ENCODE assay signal across 23 cellular contexts in genomic region chr19:41695745-41696144, GRCh38. TPM values are rescaled to one million over a fixed set of nuclear protein-coding genes. Genes with fewer than 3 reads are reported as not detected.
DNase-seq lines count a peak whose midpoint lies in the region; ATAC-seq and TF ChIP-seq lines count a peak whose summit lies in the region.
"Had no signal": no experiment of that assay in that cellular context is flagged by ENCODE, and none has a peak within 500 bp of the region (broad histone marks: within the 10 kb centered on the region; RNA-seq: fewer than 3 reads in every experiment).

No MANE protein-coding gene starts in this region.

- peaks cover 5% of the 10 kb centered on the region for H3K27me3 Mint-ChIP-seq in endodermal cell (ENCODE audit: insufficient read depth)

- no peak overlapping the region for H3K4me3 Mint-ChIP-seq in endodermal cell
- H3K4me3 Mint-ChIP-seq: HFFc6 had no signal

- 73% methylated on average over 2 of the region's 2 CpGs; no CpG with 5 or more reads in 1 of the 2 experiments for WGBS in endodermal cell (ENCODE audit: insufficient coverage in 1 of 2, insufficient read length in 1 of 2), 2 experiments
- 67 to 93% methylated on average over 2 of the region's 2 CpGs for WGBS in sigmoid colon, 2 donors

- no peaks in the 10 kb centered on the region for H3K36me3 ChIP-seq in endodermal cell (ENCODE audit: control insufficient read depth, insufficient read depth, low read length)
- no peaks in the 10 kb centered on the region for H3K36me3 ChIP-seq in sigmoid colon
- H3K36me3 ChIP-seq: HAP-1, MG63, SJSA1 had no signal

- TF ChIP-seq EP300 in sigmoid colon (IDR thresholded peaks at IDR 0.05) = no peak

- H3K27ac ChIP-seq in endodermal cell (ENCODE audit: low read depth, low read length) = no peak overlapping the region
- H3K27ac ChIP-seq in sigmoid colon = no peak overlapping the region
- H3K27ac ChIP-seq: GM23248, SJSA1 had no signal

- H3K9ac ChIP-seq in endodermal cell (ENCODE audit: extremely low read depth, low read length, poor library complexity, severe bottlenecking) = no peak overlapping the region
- H3K9ac ChIP-seq: GM23248 had no signal

- H3K4me1 ChIP-seq in endodermal cell (ENCODE audit: control insufficient read depth, insufficient read depth, low read length) (no peaks in the 10 kb centered on the region), sigmoid colon (no peaks in the 10 kb centered on the region)
- H3K4me1 ChIP-seq: HAP-1, SJSA1 had no signal

- peak; percentile 38 for DNase-seq in activated effector memory CD4-positive, alpha-beta T cell treated with anti-CD3 and anti-CD28 coated beads, Interleukin-2, amount 50 U/mL, for 16 hours
- no peak for DNase-seq in activated effector memory CD4-positive, alpha-beta T cell treated with Interleukin-2 at 50 U/mL for 16 hours
- peak; percentile 36 for DNase-seq in endodermal cell
- peak; percentile 43 for DNase-seq in sigmoid colon
- DNase-seq in NCI-H345 (lab: John Stamatoyannopoulos, UW) = no peak
- DNase-seq in medulla oblongata (ENCODE audit: extremely low spot score) = no peak
- DNase-seq: HFFc6; MG63; NCI-H1105 treated with DMSO at 0.1 percent for 48 hours; NCI-H2029; NCI-H446 treated with DMSO at 0.1 percent for 48 hours; NCI-H526; NCI-H82; NK-92 treated with Interleukin-12 subunit alpha and Interleukin-12 subunit beta, amount 100 ng/mL, for 24 hours had no signal

- H3K36me3 Mint-ChIP-seq in endodermal cell (ENCODE audit: low read depth) = peaks cover 1% of the 10 kb centered on the region

- intact Hi-C loops in sigmoid colon (cut with DNase I) = no loop called here

- no peak for TF ChIP-seq POLR2A in sigmoid colon (IDR thresholded peaks at IDR 0.05)

- no peak for ATAC-seq in GM18498 (IDR thresholded peaks at IDR 0.05; ENCODE audit: unreplicated experiment)
- ATAC-seq: PC-3, Right ventricle myocardium inferior had no signal

- peaks cover 81% of the 10 kb centered on the region for H3K9me3 Mint-ChIP-seq in endodermal cell
- H3K9me3 Mint-ChIP-seq: HFFc6 had no signal

- H3K9me3 ChIP-seq in endodermal cell (ENCODE audit: control insufficient read depth, low read length) (no peaks in the 10 kb centered on the region), sigmoid colon (peaks cover 0 to 8% (median 1%) of the 10 kb centered on the region in 4 donors)
- H3K9me3 ChIP-seq: HAP-1, SJSA1 had no signal

- H3K27me3 ChIP-seq in endodermal cell (ENCODE audit: control insufficient read depth, insufficient read depth, low read length, poor library complexity, severe bottlenecking) = no peaks in the 10 kb centered on the region
- H3K27me3 ChIP-seq in sigmoid colon = peaks cover 0 to 11% (median 0%) of the 10 kb centered on the region in 3 donors
- H3K27me3 ChIP-seq: SJSA1 had no signal

- TF ChIP-seq CTCF in endodermal cell (conservative IDR thresholded peaks at IDR 0.05) (no peak), sigmoid colon (IDR thresholded peaks at IDR 0.05) (no peak)

- H3K4me1 Mint-ChIP-seq in endodermal cell = no peaks in the 10 kb centered on the region

- H3K4me3 ChIP-seq in endodermal cell (ENCODE audit: low read length) = no peak overlapping the region
- no peak overlapping the region for H3K4me3 ChIP-seq in sigmoid colon
- H3K4me3 ChIP-seq: GM23248, HAP-1, MG63, SJSA1 had no signal

- H3K27ac Mint-ChIP-seq in endodermal cell = no peak overlapping the region
- H3K27ac Mint-ChIP-seq: HFFc6 had no signal

RNA-seq across cellular contexts. Expression of gene CEACAM7, which starts 7.7 kb away (rescaled TPM):
- total RNA-seq in endodermal cell = not detected
- not detected for polyA plus RNA-seq in endodermal cell (2013, experiment 1 of 2)
- polyA plus RNA-seq in endodermal cell (2013, experiment 2 of 2) = not detected
- total RNA-seq in sigmoid colon = 1 to 10 TPM in 2 of 4 donors, under 1 TPM in 1, not detected in 1; 0.49 to 1.4 (median 1.1) TPM
- polyA plus RNA-seq in sigmoid colon = 1,000 to 10,000 TPM in 1 of 3 donors, 100 to 1,000 TPM in 2; 282 to 1,079 (median 306) TPM
- total RNA-seq: A172, Daoy, GM23248, HFFc6, PC-3, Right ventricle myocardium inferior, SJSA1 had no signal
- polyA plus RNA-seq: BJ, GM23248 had no signal

RNA-seq across cellular contexts. Expression of gene CEACAM5, which starts 12.7 kb away (rescaled TPM):
- total RNA-seq in endodermal cell (not detected), sigmoid colon (1 to 10 TPM in 1 of 4 donors, under 1 TPM in 2, not detected in 1; 0.16 to 3.2 (median 0.83) TPM)
- polyA plus RNA-seq in endodermal cell (2013, experiment 1 of 2) = not detected
- polyA plus RNA-seq in endodermal cell (2013, experiment 2 of 2) = not detected
- polyA plus RNA-seq in sigmoid colon = 1,000 to 10,000 TPM in 1 of 3 donors, 100 to 1,000 TPM in 2; 172 to 1,632 (median 365) TPM
- total RNA-seq: A172, Daoy, GM23248, Right ventricle myocardium inferior, SJSA1 had no signal
- polyA plus RNA-seq: BJ, GM23248 had no signal

RNA-seq across cellular contexts. Expression of gene CEACAM6, which starts 59.6 kb away (rescaled TPM):
- total RNA-seq in endodermal cell (not detected), sigmoid colon (under 1 TPM in 3 of 4 donors, not detected in 1; 0.27 to 0.71 (median 0.28) TPM)
- not detected for polyA plus RNA-seq in endodermal cell (2013, experiment 1 of 2)
- polyA plus RNA-seq in endodermal cell (2013, experiment 2 of 2) = not detected
- 100 to 1,000 TPM in 2 of 3 donors, 10 to 100 TPM in 1; 35.4 to 516 (median 161) TPM for polyA plus RNA-seq in sigmoid colon
- total RNA-seq: A172, Daoy, GM23248, HFFc6, Right ventricle myocardium inferior, SJSA1 had no signal
- polyA plus RNA-seq: BJ, GM23248 had no signal

Comparison
In these comparisons a context has a peak if more than half of its experiments do, and no peak if none do; other contexts are left out.
1. DNase-seq: peak in activated effector memory CD4-positive, alpha-beta T cell treated with anti-CD3 and anti-CD28 coated beads, Interleukin-2, amount 50 U/mL, for 16 hours (single experiment), endodermal cell (single experiment) and sigmoid colon (single experiment); none in activated effector memory CD4-positive, alpha-beta T cell treated with Interleukin-2 at 50 U/mL for 16 hours (single experiment), NCI-H345 (single experiment) and medulla oblongata (single experiment).